In genomic region chr13:46831588-46832194, GRCh38 we compare ENCODE assay signal across 8 cellular contexts. TPM values are rescaled to one million over a fixed set of nuclear protein-coding genes. Genes with fewer than 3 reads are reported as not detected.
DNase-seq lines count a peak whose midpoint lies in the region; ATAC-seq and TF ChIP-seq lines count a peak whose summit lies in the region.

No MANE protein-coding gene starts in this region.

- H3K9ac ChIP-seq in PC-3 (ENCODE audit: low read length): no peak overlapping the region
- H3K9ac ChIP-seq in mammary epithelial cell (ENCODE audit: insufficient read depth, low read length): no peak overlapping the region

- H3K27ac ChIP-seq in PC-3 (ENCODE audit: low read length): no peak overlapping the region
- no peak overlapping the region for H3K27ac ChIP-seq in mammary epithelial cell (ENCODE audit: insufficient read depth, low read depth, low read length)
- no peak overlapping the region for H3K27ac ChIP-seq in right lobe of liver
- H3K27ac ChIP-seq in testis: no peak overlapping the region

- in situ Hi-C loops in mammary epithelial cell (cut with MboI; ENCODE audit: low sequenced_read_pairs in 2 of 2): loop anchor here in 1 of 2 donors (10.0 kb wide), 1 partner anchor 933 kb away; no protein-coding TSS in a partner anchor

- no peaks in the 10 kb centered on the region for H4K20me1 ChIP-seq in PC-3 (ENCODE audit: low read length)
- H4K20me1 ChIP-seq in mammary epithelial cell (ENCODE audit: insufficient read depth, low read length): no peaks in the 10 kb centered on the region

- H3K4me3 ChIP-seq in PC-3 (ENCODE audit: low read length): no peak overlapping the region
- no peak overlapping the region for H3K4me3 ChIP-seq in mammary epithelial cell (replicated peaks in 1 of 3; ENCODE audit: insufficient read depth in 1 of 3, low read depth in 2 of 3, low read length in 3 of 3)
- H3K4me3 ChIP-seq in right lobe of liver: no peak overlapping the region
- no peak overlapping the region for H3K4me3 ChIP-seq in testis

- H3K4me1 ChIP-seq in PC-3 (ENCODE audit: insufficient read depth, low read length): no peaks in the 10 kb centered on the region
- H3K4me1 ChIP-seq in mammary epithelial cell (ENCODE audit: insufficient read depth, low read length): no peaks in the 10 kb centered on the region
- H3K4me1 ChIP-seq in right lobe of liver: no peaks in the 10 kb centered on the region
- H3K4me1 ChIP-seq in testis: no peaks in the 10 kb centered on the region

- H3K36me3 ChIP-seq in PC-3 (ENCODE audit: low read depth, low read length) (no peaks in the 10 kb centered on the region), mammary epithelial cell (ENCODE audit: insufficient read depth, low read length) (no peaks in the 10 kb centered on the region), right lobe of liver (no peaks in the 10 kb centered on the region), testis (ENCODE audit: low read depth, missing control alignments) (no peaks in the 10 kb centered on the region)

- no peaks in the 10 kb centered on the region for H3F3A ChIP-seq in PC-3 (ENCODE audit: low read length, unreplicated experiment)

- CTCF ChIA-PET in PC-3 (lab: Charles Lee) (interaction anchor here (0.6 kb wide), 1 partner anchor 767 kb away, joined by 3 read pairs; no protein-coding TSS in a partner anchor), mammary epithelial cell (lab: Charles Lee; ENCODE audit: low non-redundant PET) (interaction anchor here (0.6 to 0.9 kb wide), 2 partner anchors 28 to 142 kb away, joined by 3 to 7 read pairs; no protein-coding TSS in a partner anchor)

- ATAC-seq in HG03045 (IDR thresholded peaks at IDR 0.05; ENCODE audit: unreplicated experiment) (peak; percentile 46), PC-3 (peak; percentile 54; the same call in 1 of the 2 replicates), right lobe of liver (peak; percentile 69 to 76 (median 73)), GM18909 (IDR thresholded peaks at IDR 0.05; ENCODE audit: poor library complexity, unreplicated experiment) (no peak)

- BruUV-seq in PC-3 (replicated peaks; lab: Mats Ljungman, UMichigan): no TSS peak
- BruUV-seq in mammary epithelial cell (replicated peaks; lab: Mats Ljungman, UMichigan): no TSS peak

- H3K9me3 ChIP-seq in PC-3 (ENCODE audit: low read length) (no peaks in the 10 kb centered on the region), mammary epithelial cell (replicated peaks; ENCODE audit: insufficient read depth, low read length) (no peaks in the 10 kb centered on the region), right lobe of liver (no peaks in the 10 kb centered on the region), testis (no peaks in the 10 kb centered on the region)

- dilution Hi-C loops in mammary epithelial cell (cut with HindIII; ENCODE audit: low sequenced_read_pairs): no loop called here

- intact Hi-C loops in PC-3 (cut with micrococcal nuclease) (loop anchor here (1.0 to 10.0 kb wide), 4 partner anchors 61 to 943 kb away; no protein-coding TSS in a partner anchor), mammary epithelial cell (cut with micrococcal nuclease) (loop anchor here (1.0 to 5.0 kb wide), 4 partner anchors 143 to 1936 kb away; no protein-coding TSS in a partner anchor), right lobe of liver (cut with DNase I) (no loop called here), testis (cut with DNase I; ENCODE audit: low total_unique reads) (no loop called here)

- TF ChIP-seq POLR2A in right lobe of liver (IDR thresholded peaks at IDR 0.05) (no peak), testis (IDR thresholded peaks at IDR 0.05) (no peak)

- H3K27me3 ChIP-seq in PC-3 (ENCODE audit: low read length): no peaks in the 10 kb centered on the region
- no peaks in the 10 kb centered on the region for H3K27me3 ChIP-seq in mammary epithelial cell (ENCODE audit: insufficient read depth, low read length)
- no peaks in the 10 kb centered on the region for H3K27me3 ChIP-seq in right lobe of liver
- H3K27me3 ChIP-seq in testis: no peaks in the 10 kb centered on the region

- DNase-seq in NCI-H2227 (lab: John Stamatoyannopoulos, UW; ENCODE audit: unreplicated experiment) (peak; percentile 26), NCI-H2227 treated with DMSO at 0.1 percent for 48 hours (lab: John Stamatoyannopoulos, UW) (no peak), PC-3 (peak; percentile 71), mammary epithelial cell (peak; percentile 37), right lobe of liver (no peak), testis (peak; percentile 65)

- H3K9me2 ChIP-seq in PC-3 (replicated peaks; ENCODE audit: low read length): no peaks in the 10 kb centered on the region

- WGBS in mammary epithelial cell (ENCODE audit: low coverage, missing lambda C conversion rate): 5% methylated on average over 5 of the region's 5 CpGs
- WGBS in right lobe of liver (ENCODE audit: insufficient coverage, low coverage, low lambda C conversion rate, missing lambda C conversion rate): 25% methylated on average over 5 of the region's 5 CpGs
- WGBS in testis, 2 donors: 24 to 36% methylated on average over 5 of the region's 5 CpGs

- peak; percentile 87 for TF ChIP-seq CTCF in PC-3 (conservative IDR thresholded peaks at IDR 0.05; ENCODE audit: low read depth, low read length)
- peak; percentile 78 to 79 for TF ChIP-seq CTCF in mammary epithelial cell (conservative IDR thresholded peaks at IDR 0.05 in 1 of 2, IDR thresholded peaks at IDR 0.05 in 1 of 2; ENCODE audit: extremely low read depth in 1 of 2, insufficient read depth in 1 of 2, low read depth in 1 of 2, low read length in 2 of 2)
- peak; percentile 66 to 82 (median 72) for TF ChIP-seq CTCF in right lobe of liver (IDR thresholded peaks at IDR 0.05)
- TF ChIP-seq CTCF in testis (IDR thresholded peaks at IDR 0.05): peak; percentile 45 to 76 (median 64)

- H2AFZ ChIP-seq in PC-3 (ENCODE audit: low read length) (no peak overlapping the region), mammary epithelial cell (ENCODE audit: low read depth, low read length) (no peak overlapping the region)

- H3K4me2 ChIP-seq in PC-3 (ENCODE audit: low read length) (no peak overlapping the region), mammary epithelial cell (ENCODE audit: insufficient read depth, low read depth, low read length) (no peak overlapping the region)

- H3K79me2 ChIP-seq in PC-3 (ENCODE audit: low read length) (no peaks in the 10 kb centered on the region), mammary epithelial cell (ENCODE audit: insufficient read depth, low read length) (no peaks in the 10 kb centered on the region)

- POLR2A ChIA-PET in PC-3 (lab: Charles Lee; ENCODE audit: unreplicated experiment): no interaction called here

RNA-seq across cellular contexts. Expression of gene ESD, which starts 34.7 kb away (rescaled TPM):
- total RNA-seq in PC-3 (2014; rRNA removed) (62.1 and 73.2 TPM in 2 replicates), mammary epithelial cell (10 to 100 TPM; 81.5 to 84.2 TPM), right lobe of liver (10 to 100 TPM; 69.8 to 90.6 (median 85.4) TPM), testis (10 to 100 TPM; 60.3 to 65.4 TPM)
- polyA plus RNA-seq in mammary epithelial cell (106 TPM), testis (ENCODE audit: insufficient read depth, low read depth, low replicate concordance) (95.8 TPM)
- polyA minus RNA-seq in mammary epithelial cell: 91.8 TPM

Comparison
In these comparisons a context has a peak if more than half of its experiments do, and no peak if none do; other contexts are left out.
1. DNase-seq: peak in NCI-H2227 (single experiment), PC-3 (single experiment), mammary epithelial cell (single experiment) and testis (single experiment); none in NCI-H2227 treated with DMSO at 0.1 percent for 48 hours (single experiment) and right lobe of liver (0 of 3).
2. intact Hi-C loops: an anchor here in PC-3 (1.0 to 10.0 kb wide) and mammary epithelial cell (1.0 to 5.0 kb wide); none called in right lobe of liver and testis.
3. Peak in every context shown above with its lines, with median percentiles within 50 percentile points of each other: CTCF ChIP-seq.